In the genomic region with DNA sequence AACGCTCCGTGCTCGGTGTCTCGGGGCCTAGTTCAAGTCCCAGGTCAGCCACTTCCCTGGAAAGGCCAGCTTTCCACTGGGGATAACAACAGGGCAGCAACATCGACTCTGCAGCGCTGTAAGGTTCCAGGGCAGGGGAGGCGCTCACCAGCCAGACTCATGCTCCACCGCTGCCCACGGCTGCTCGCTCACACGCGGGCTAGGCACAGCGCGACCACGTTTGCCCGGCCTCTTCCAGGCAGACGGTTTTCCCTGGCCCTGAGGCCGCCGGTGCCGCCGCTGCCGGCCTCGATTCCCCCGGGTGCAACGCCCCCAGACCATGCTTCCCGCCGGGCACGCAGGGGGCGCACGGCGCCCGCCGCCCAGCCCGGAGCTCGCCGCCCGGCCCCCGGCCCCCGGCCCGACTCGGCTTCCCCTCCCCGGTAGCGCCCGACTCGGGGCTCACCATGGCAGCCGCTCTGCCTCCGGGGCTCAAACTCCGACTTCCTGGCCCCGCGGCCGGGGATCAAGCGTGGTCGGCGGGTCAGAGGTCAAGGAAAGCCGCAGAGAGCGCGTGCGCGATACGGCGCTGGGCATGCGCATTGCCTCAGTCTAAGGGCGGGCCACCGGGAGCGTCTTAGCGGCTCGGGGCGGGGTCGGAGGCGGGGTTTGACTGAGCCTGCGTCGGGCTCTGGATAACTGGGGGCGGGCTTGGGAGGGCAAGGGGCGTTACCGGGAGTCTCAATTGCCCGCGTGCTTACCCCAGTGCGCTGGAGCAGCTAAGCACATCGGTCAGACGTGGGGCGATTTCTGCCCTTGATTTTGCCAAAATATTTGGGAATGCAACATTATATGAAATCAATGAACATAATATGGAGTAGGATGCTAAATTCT, we compare ENCODE assay signal across 8 cellular contexts. TPM values are rescaled to one million over a fixed set of nuclear protein-coding genes. Genes with fewer than 3 reads are reported as not detected.
DNase-seq lines count a peak whose midpoint lies in the region; ATAC-seq and TF ChIP-seq lines count a peak whose summit lies in the region.

PAM16 (minus strand) TSS at position 535 of the 873 bp plus-strand sequence; CDS start at position 448, 87 bp downstream.

- no peaks in the 10 kb centered on the region for H3K9me2 ChIP-seq in hepatocyte (replicated peaks; ENCODE audit: insufficient read depth)

- H3K4me1 ChIP-seq in ascending aorta (peaks cover 0 to 16% of the 10 kb centered on the region in 2 donors), hepatocyte (ENCODE audit: insufficient read depth) (peaks cover 15% of the 10 kb centered on the region)

- peak within 1 kb of the TSS; percentile 43 for H2AFZ ChIP-seq in hepatocyte

- H3K27me3 Mint-ChIP-seq in T-helper 2 cell treated with Interferon-gamma antibody and Interleukin-4, amounts not matched to agents 5 μg/mL and 100 μg/mL, for 36 hours (ENCODE audit: low read depth), result no peaks in the 10 kb centered on the region

- peak within 1 kb of the TSS; percentile 85 to 88 for H3K4me3 ChIP-seq in ascending aorta
- H3K4me3 ChIP-seq in hepatocyte, result peak within 1 kb of the TSS; percentile 86

- H3K79me2 ChIP-seq in hepatocyte, result peaks cover 43% of the 10 kb centered on the region

- WGBS in hepatocyte (ENCODE audit: low lambda C conversion rate, missing lambda C conversion rate), result 1% methylated on average over 57 of the region's 81 CpGs

- TF ChIP-seq CTCF in ascending aorta (IDR thresholded peaks at IDR 0.05) (peak in 1 of 3 experiments; percentile 14), hepatocyte (IDR thresholded peaks at IDR 0.05; ENCODE audit: poor library complexity) (peak; percentile 19)

- peaks cover 5% of the 10 kb centered on the region for H3K4me1 Mint-ChIP-seq in T-helper 2 cell treated with Interferon-gamma antibody and Interleukin-4, amounts not matched to agents 5 μg/mL and 100 μg/mL, for 36 hours (ENCODE audit: low read depth)

- peak within 1 kb of the TSS; percentile 90 for H3K4me2 ChIP-seq in hepatocyte

- intact Hi-C loops in ascending aorta (cut with DNase I), result loop anchor here (1.0 to 5.0 kb wide), 2 partner anchors 20 to 36 kb away; partner anchors contain the start of gene VASN

- DNase-seq in NCI-H2029 (lab: John Stamatoyannopoulos, UW) (peak; percentile 94), ascending aorta (ENCODE audit: low spot score in 2 of 2) (peak; percentile 79 to 97), hepatocyte (ENCODE audit: low spot score) (peak; percentile 98), retina (peak; percentile 93), cortex of kidney (lab: John Stamatoyannopoulos, UW) (no peak)
- peak; percentile 99 for DNase-seq in T-helper 2 cell treated with Interferon-gamma antibody and Interleukin-4, amounts not matched to agents 5 μg/mL and 100 μg/mL, for 36 hours (ENCODE audit: low spot score)

- peaks cover 8% of the 10 kb centered on the region for H4K20me1 ChIP-seq in hepatocyte (ENCODE audit: insufficient read depth, poor library complexity, severe bottlenecking)

- peak within 1 kb of the TSS; percentile 97 for H3K4me3 Mint-ChIP-seq in T-helper 2 cell treated with Interferon-gamma antibody and Interleukin-4, amounts not matched to agents 5 μg/mL and 100 μg/mL, for 36 hours

- peak; percentile 43 for ATAC-seq in GM18508 (IDR thresholded peaks at IDR 0.05; ENCODE audit: insufficient read depth, unreplicated experiment)
- peak; percentile 94 for ATAC-seq in HG02981 (IDR thresholded peaks at IDR 0.05; ENCODE audit: unreplicated experiment)

- H3K27me3 ChIP-seq in ascending aorta, result no peaks in the 10 kb centered on the region
- no peaks in the 10 kb centered on the region for H3K27me3 ChIP-seq in hepatocyte

- H3K27ac ChIP-seq in ascending aorta (peak within 1 kb of the TSS; percentile 73 to 75), hepatocyte (peak within 1 kb of the TSS; percentile 86)

- peaks cover 0 to 5% of the 10 kb centered on the region in 2 donors for H3K36me3 ChIP-seq in ascending aorta
- no peaks in the 10 kb centered on the region for H3K36me3 ChIP-seq in hepatocyte (replicated peaks; ENCODE audit: insufficient read depth, low read depth)

- H3K9me3 ChIP-seq in ascending aorta (no peaks in the 10 kb centered on the region), hepatocyte (ENCODE audit: low read depth) (no peaks in the 10 kb centered on the region)

- H3K27ac Mint-ChIP-seq in T-helper 2 cell treated with Interferon-gamma antibody and Interleukin-4, amounts not matched to agents 5 μg/mL and 100 μg/mL, for 36 hours, result peak within 1 kb of the TSS; percentile 90

- H3K36me3 Mint-ChIP-seq in T-helper 2 cell treated with Interferon-gamma antibody and Interleukin-4, amounts not matched to agents 5 μg/mL and 100 μg/mL, for 36 hours (ENCODE audit: low read depth), result peaks cover 19% of the 10 kb centered on the region

- no peaks in the 10 kb centered on the region for H3K9me3 Mint-ChIP-seq in T-helper 2 cell treated with Interferon-gamma antibody and Interleukin-4, amounts not matched to agents 5 μg/mL and 100 μg/mL, for 36 hours

RNA-seq across cellular contexts. Expression of gene PAM16, which starts in this region (rescaled TPM):
- total RNA-seq in ascending aorta, result 26.6 TPM
- total RNA-seq in hepatocyte, result 33.0 and 35.0 TPM in 2 replicates
- 57.7 and 70.4 TPM in 2 replicates for polyA plus RNA-seq in hepatocyte
